In the genomic region with DNA sequence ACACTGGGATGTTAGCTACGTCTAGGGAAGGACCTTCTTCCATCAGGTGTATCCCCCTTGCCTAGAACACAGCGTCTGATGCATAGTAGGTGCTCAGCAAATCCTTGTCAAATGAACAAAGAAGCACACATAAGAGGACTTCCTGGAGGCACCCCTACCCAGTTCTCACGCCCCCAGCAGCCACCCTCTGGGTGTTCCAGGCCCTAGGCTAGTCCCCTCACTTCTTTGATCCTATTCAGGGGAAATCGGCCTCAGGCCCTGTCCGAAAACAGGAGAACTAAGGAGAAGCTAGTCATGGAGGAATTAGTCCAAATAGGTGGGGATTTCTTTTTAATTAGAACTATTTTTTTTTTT, we compare ENCODE assay signal across 16 cellular contexts.
DNase-seq lines count a peak whose midpoint lies in the region; ATAC-seq, FAIRE-seq and TF ChIP-seq lines count a peak whose summit lies in the region.
"Had no signal": no experiment of that assay in that cellular context is flagged by ENCODE, and none has a peak within 500 bp of the region (broad histone marks: within the 10 kb centered on the region; RNA-seq: fewer than 3 reads in every experiment).

No MANE protein-coding gene starts in this region.

- no peaks in the 10 kb centered on the region for H3K36me3 Mint-ChIP-seq in HFFc6 (ENCODE audit: low read depth)
- no peaks in the 10 kb centered on the region for H3K36me3 Mint-ChIP-seq in stimulated activated memory B cell treated with anti-CD40 and anti-IgM and Interleukin-4, amounts not matched to agents 10 μg/mL and 1 μg/mL and 100 μg/mL, for 72 hours

- no peaks in the 10 kb centered on the region for H3K9me3 ChIP-seq in lower lobe of right lung
- H3K9me3 ChIP-seq: adrenal gland, MG63 had no signal

- intact Hi-C loops in lower lobe of right lung (cut with DNase I), result no loop called here

- H3K27me3 ChIP-seq in lower lobe of right lung (ENCODE audit: low read depth), result no peaks in the 10 kb centered on the region
- H3K27me3 ChIP-seq: adrenal gland, MG63 had no signal

- H3K27ac Mint-ChIP-seq in HFFc6, result peak overlapping the region; percentile 86
- peak overlapping the region; percentile 60 for H3K27ac Mint-ChIP-seq in stimulated activated memory B cell treated with anti-CD40 and anti-IgM and Interleukin-4, amounts not matched to agents 10 μg/mL and 1 μg/mL and 100 μg/mL, for 72 hours
- H3K27ac Mint-ChIP-seq: effector memory CD8-positive, alpha-beta T cell; GM23338; T-helper 1 cell treated with Interleukin-12 subunit alpha and Interleukin-12 subunit beta and Interleukin-4 antibody, amounts not matched to agents 30 μg/mL and 1 μg/mL, for 36 hours had no signal

- H3K27me3 Mint-ChIP-seq in HFFc6 (ENCODE audit: insufficient read depth), result no peaks in the 10 kb centered on the region; the same call in none of the 2 replicates
- H3K27me3 Mint-ChIP-seq in stimulated activated memory B cell treated with anti-CD40 and anti-IgM and Interleukin-4, amounts not matched to agents 10 μg/mL and 1 μg/mL and 100 μg/mL, for 72 hours, result no peaks in the 10 kb centered on the region

- DNase-seq in HFFc6, result no peak
- DNase-seq in caudate nucleus (lab: John Stamatoyannopoulos, UW), result peak in 8 of 61 donors; percentile 57 to 76 (median 69)
- DNase-seq in lower lobe of right lung, result no peak
- DNase-seq in NCI-H526 (lab: John Stamatoyannopoulos, UW), result no peak
- no peak for DNase-seq in D721Med (ENCODE audit: insufficient read length, low spot score)
- DNase-seq: activated CD4-positive, alpha-beta T cell treated with anti-CD3 and anti-CD28 coated beads for 1 hour; activated T-cell treated with anti-CD3 and anti-CD28 coated beads, Interleukin-2, amount 50 U/mL, for 1 hour; effector memory CD8-positive, alpha-beta T cell; stimulated activated CD4-positive, alpha-beta T cell treated with anti-CD3 and anti-CD28 coated beads, Interleukin-1b, Interleukin-23, amount 100 ng/mL, for 48 hours had no signal

- no peak overlapping the region for H3K4me3 ChIP-seq in lower lobe of right lung
- H3K4me3 ChIP-seq: adrenal gland, GM23338, MG63 had no signal

- FAIRE-seq in D721Med (lab: Jason Lieb, UNC), result no peak

- TF ChIP-seq CTCF in HFFc6 (IDR thresholded peaks at IDR 0.05) (no peak), lower lobe of right lung (IDR thresholded peaks at IDR 0.05) (no peak), D721Med (IDR thresholded peaks at IDR 0.05; ENCODE audit: insufficient read depth, missing control alignments) (no peak)

- no peak for ATAC-seq in lower lobe of right lung
- ATAC-seq in stimulated activated memory B cell treated with anti-CD40 and anti-IgM and Interleukin-4, amounts not matched to agents 10 μg/mL and 1 μg/mL and 100 μg/mL, for 72 hours, result no peak
- ATAC-seq in GM19463 (IDR thresholded peaks at IDR 0.05; ENCODE audit: unreplicated experiment), result no peak
- no peak for ATAC-seq in GM21515 (IDR thresholded peaks at IDR 0.05; ENCODE audit: unreplicated experiment)
- ATAC-seq: effector memory CD8-positive, alpha-beta T cell had no signal

- no peaks in the 10 kb centered on the region for H3K36me3 ChIP-seq in lower lobe of right lung
- H3K36me3 ChIP-seq: adrenal gland, MG63 had no signal

- peaks cover 84% of the 10 kb centered on the region for H3K4me1 Mint-ChIP-seq in HFFc6 (ENCODE audit: low read depth)
- peaks cover 53% of the 10 kb centered on the region for H3K4me1 Mint-ChIP-seq in stimulated activated memory B cell treated with anti-CD40 and anti-IgM and Interleukin-4, amounts not matched to agents 10 μg/mL and 1 μg/mL and 100 μg/mL, for 72 hours

- H3K4me1 ChIP-seq in lower lobe of right lung, result peaks cover 35% of the 10 kb centered on the region

- peak overlapping the region; percentile 94 for H3K27ac ChIP-seq in caudate nucleus (ENCODE audit: low read depth, low read length)
- H3K27ac ChIP-seq in lower lobe of right lung, result peak overlapping the region; percentile 50

- no peaks in the 10 kb centered on the region for H3K9me3 Mint-ChIP-seq in HFFc6
- no peaks in the 10 kb centered on the region for H3K9me3 Mint-ChIP-seq in stimulated activated memory B cell treated with anti-CD40 and anti-IgM and Interleukin-4, amounts not matched to agents 10 μg/mL and 1 μg/mL and 100 μg/mL, for 72 hours
- H3K9me3 Mint-ChIP-seq: effector memory CD8-positive, alpha-beta T cell; GM23338; T-helper 1 cell treated with Interleukin-12 subunit alpha and Interleukin-12 subunit beta and Interleukin-4 antibody, amounts not matched to agents 30 μg/mL and 1 μg/mL, for 36 hours had no signal

- H3K4me3 Mint-ChIP-seq in HFFc6, result peak overlapping the region; percentile 76
- no peak overlapping the region for H3K4me3 Mint-ChIP-seq in stimulated activated memory B cell treated with anti-CD40 and anti-IgM and Interleukin-4, amounts not matched to agents 10 μg/mL and 1 μg/mL and 100 μg/mL, for 72 hours
- H3K4me3 Mint-ChIP-seq: effector memory CD8-positive, alpha-beta T cell; GM23338; T-helper 1 cell treated with Interleukin-12 subunit alpha and Interleukin-12 subunit beta and Interleukin-4 antibody, amounts not matched to agents 30 μg/mL and 1 μg/mL, for 36 hours had no signal
